Comparison of ENCODE assay signal across 16 cellular contexts in genomic region chr1:27394925-27395324, GRCh38. TPM values are rescaled to one million over a fixed set of nuclear protein-coding genes. Genes with fewer than 3 reads are reported as not detected.
DNase-seq lines count a peak whose midpoint lies in the region; ATAC-seq and TF ChIP-seq lines count a peak whose summit lies in the region.
"Had no signal": no experiment of that assay in that cellular context is flagged by ENCODE, and none has a peak within 500 bp of the region (broad histone marks: within the 10 kb centered on the region; RNA-seq: fewer than 3 reads in every experiment).

No MANE protein-coding gene starts in this region.

- POLR2A ChIA-PET in naive thymus-derived CD4-positive, alpha-beta T cell (lab: Charles Lee) = interaction anchor here (0.6 to 1.9 kb wide), 6 partner anchors 58 to 209 kb away, joined by 3 to 6 read pairs (median 4); partner anchors contain the start of gene AHDC1

- DNase-seq in AG08396 (ENCODE audit: low spot score) = peak; percentile 27
- peak; percentile 12 for DNase-seq in GM13977 (ENCODE audit: low spot score)
- no peak for DNase-seq in naive thymus-derived CD4-positive, alpha-beta T cell
- no peak for DNase-seq in suprapubic skin (ENCODE audit: low spot score in 2 of 2)
- no peak for DNase-seq in hypothalamus (lab: John Stamatoyannopoulos, UW)
- DNase-seq in NCI-H1436 treated with DMSO at 0.1 percent for 48 hours (lab: John Stamatoyannopoulos, UW) = no peak
- DNase-seq in adrenal gland = no peak

- no peak overlapping the region for H3K4me3 ChIP-seq in naive thymus-derived CD4-positive, alpha-beta T cell (ENCODE audit: low read length)
- no peak overlapping the region for H3K4me3 ChIP-seq in suprapubic skin
- no peak overlapping the region for H3K4me3 ChIP-seq in adrenal gland
- H3K4me3 ChIP-seq: HAP-1, prostate gland, vagina had no signal

- H3K27me3 ChIP-seq in naive thymus-derived CD4-positive, alpha-beta T cell (ENCODE audit: control insufficient read depth in 2 of 2, insufficient read depth in 2 of 2, low read length in 2 of 2) = no peaks in the 10 kb centered on the region
- H3K27me3 ChIP-seq in suprapubic skin (no peaks in the 10 kb centered on the region), adrenal gland (no peaks in the 10 kb centered on the region)
- H3K27me3 ChIP-seq: vagina had no signal

- intact Hi-C loops in naive thymus-derived CD4-positive, alpha-beta T cell (cut with micrococcal nuclease) = loop anchor here (1.0 to 10.0 kb wide), 9 partner anchors 38 to 350 kb away; no protein-coding TSS in a partner anchor
- intact Hi-C loops in adrenal gland (cut with DNase I) = loop anchor here (2.0 to 10.0 kb wide), 5 partner anchors 38 to 270 kb away; partner anchors contain the start of gene AHDC1 (in 1 of the 2)

- in situ Hi-C loops in GM13977 (cut with MboI; ENCODE audit: low pct_unique_long_range_greater_than_20kb, low sequenced_read_pairs, unreplicated experiment) = loop anchor here (5.0 kb wide), 2 partner anchors 93 to 212 kb away; no protein-coding TSS in a partner anchor

- H3K9me3 Mint-ChIP-seq in activated T-helper 17 cell treated with anti-CD3 and anti-CD28 coated beads, Interleukin-2, amount 50 U/mL, for 72 hours = no peaks in the 10 kb centered on the region
- no peaks in the 10 kb centered on the region for H3K9me3 Mint-ChIP-seq in naive thymus-derived CD4-positive, alpha-beta T cell
- H3K9me3 Mint-ChIP-seq: activated naive CD4-positive, alpha-beta T cell treated with anti-CD3 and anti-CD28 coated beads, Interleukin-2, amount 50 U/mL, for 72 hours had no signal

- TF ChIP-seq CTCF in GM13977 (IDR thresholded peaks at IDR 0.05; ENCODE audit: extremely low read depth, insufficient read depth, missing control alignments) (no peak), suprapubic skin (IDR thresholded peaks at IDR 0.05) (no peak), adrenal gland (IDR thresholded peaks at IDR 0.05) (no peak)

- TF ChIP-seq POLR2A in suprapubic skin (IDR thresholded peaks at IDR 0.05) = no peak
- no peak for TF ChIP-seq POLR2A in adrenal gland (IDR thresholded peaks at IDR 0.05)

- CTCF ChIA-PET in naive thymus-derived CD4-positive, alpha-beta T cell (lab: Charles Lee) = interaction anchor here (0.6 to 7.8 kb wide), 20 partner anchors 8 to 465 kb away, joined by 3 to 184 read pairs (median 3); no protein-coding TSS in a partner anchor

- no peak overlapping the region for H3K27ac ChIP-seq in naive thymus-derived CD4-positive, alpha-beta T cell (ENCODE audit: low read depth, low read length)
- H3K27ac ChIP-seq in suprapubic skin (no peak overlapping the region), adrenal gland (no peak overlapping the region)
- H3K27ac ChIP-seq: prostate gland, vagina had no signal

- H3K27ac Mint-ChIP-seq in activated T-helper 17 cell treated with anti-CD3 and anti-CD28 coated beads, Interleukin-2, amount 50 U/mL, for 72 hours = no peak overlapping the region
- H3K27ac Mint-ChIP-seq in naive thymus-derived CD4-positive, alpha-beta T cell = peak overlapping the region in 8 of 9 donors; percentile 0 to 86 (median 78)

- peaks cover 9% of the 10 kb centered on the region for H3K4me1 Mint-ChIP-seq in activated T-helper 17 cell treated with anti-CD3 and anti-CD28 coated beads, Interleukin-2, amount 50 U/mL, for 72 hours
- H3K4me1 Mint-ChIP-seq in naive thymus-derived CD4-positive, alpha-beta T cell = peaks cover 11 to 32% (median 18%) of the 10 kb centered on the region in 7 donors

- WGBS in suprapubic skin = 92% methylated on average over 1 of the region's 1 CpG
- WGBS in adrenal gland, 4 donors = 81 to 87% (median 83%) methylated on average over 1 of the region's 1 CpG

- peaks cover 9 to 18% of the 10 kb centered on the region in 2 donors for H3K4me1 ChIP-seq in naive thymus-derived CD4-positive, alpha-beta T cell (ENCODE audit: control insufficient read depth in 2 of 2, insufficient read depth in 2 of 2, low read length in 2 of 2)
- peaks cover 53% of the 10 kb centered on the region for H3K4me1 ChIP-seq in suprapubic skin
- H3K4me1 ChIP-seq in adrenal gland (replicated peaks in 1 of 2) = peaks cover 11 to 16% of the 10 kb centered on the region in 2 donors

- H3K4me3 Mint-ChIP-seq in activated T-helper 17 cell treated with anti-CD3 and anti-CD28 coated beads, Interleukin-2, amount 50 U/mL, for 72 hours = peak overlapping the region; percentile 3
- peak overlapping the region in 7 of 10 donors; percentile 9 to 61 (median 37) for H3K4me3 Mint-ChIP-seq in naive thymus-derived CD4-positive, alpha-beta T cell

- H3K27me3 Mint-ChIP-seq in activated T-helper 17 cell treated with anti-CD3 and anti-CD28 coated beads, Interleukin-2, amount 50 U/mL, for 72 hours = no peaks in the 10 kb centered on the region
- peaks cover 0 to 8% (median 0%) of the 10 kb centered on the region in 5 donors for H3K27me3 Mint-ChIP-seq in naive thymus-derived CD4-positive, alpha-beta T cell

- no peaks in the 10 kb centered on the region for H3K36me3 ChIP-seq in naive thymus-derived CD4-positive, alpha-beta T cell (ENCODE audit: control insufficient read depth in 2 of 3, insufficient read depth in 3 of 3, low read length in 3 of 3)
- H3K36me3 ChIP-seq in suprapubic skin (no peaks in the 10 kb centered on the region), adrenal gland (replicated peaks in 1 of 2) (no peaks in the 10 kb centered on the region)
- H3K36me3 ChIP-seq: HAP-1, prostate gland, vagina had no signal

- no peak for ATAC-seq in activated T-helper 17 cell treated with anti-CD3 and anti-CD28 coated beads, Interleukin-2, amount 50 U/mL, for 72 hours (replicated peaks)
- no peak for ATAC-seq in naive thymus-derived CD4-positive, alpha-beta T cell

- H3K9me3 ChIP-seq in naive thymus-derived CD4-positive, alpha-beta T cell (ENCODE audit: control insufficient read depth in 2 of 3, low read length in 3 of 3) = no peaks in the 10 kb centered on the region
- H3K9me3 ChIP-seq in suprapubic skin (no peaks in the 10 kb centered on the region), adrenal gland (replicated peaks in 1 of 3) (no peaks in the 10 kb centered on the region)
- H3K9me3 ChIP-seq: HAP-1, prostate gland, vagina had no signal

- no peak for TF ChIP-seq EP300 in suprapubic skin (IDR thresholded peaks at IDR 0.05)

- H3K36me3 Mint-ChIP-seq in activated T-helper 17 cell treated with anti-CD3 and anti-CD28 coated beads, Interleukin-2, amount 50 U/mL, for 72 hours (ENCODE audit: low read depth) = no peaks in the 10 kb centered on the region
- no peaks in the 10 kb centered on the region for H3K36me3 Mint-ChIP-seq in naive thymus-derived CD4-positive, alpha-beta T cell
- H3K36me3 Mint-ChIP-seq: activated naive CD4-positive, alpha-beta T cell treated with anti-CD3 and anti-CD28 coated beads, Interleukin-2, amount 50 U/mL, for 72 hours had no signal

RNA-seq across cellular contexts. Expression of gene GPR3, which starts 2.5 kb away (rescaled TPM):
- under 1 TPM; 0.26 to 0.42 TPM for total RNA-seq in activated T-helper 17 cell treated with anti-CD3 and anti-CD28 coated beads, Interleukin-2, amount 50 U/mL, for 72 hours
- under 1 TPM in 3 of 5 experiments, not detected in 2; 0.24 to 0.93 (median 0.45) TPM for total RNA-seq in naive thymus-derived CD4-positive, alpha-beta T cell
- polyA plus RNA-seq in naive thymus-derived CD4-positive, alpha-beta T cell = under 1 TPM; 0.09 to 0.13 TPM
- total RNA-seq in suprapubic skin = under 1 TPM in 2 of 4 donors, not detected in 2; 0.36 to 0.81 TPM
- total RNA-seq in adrenal gland = 1 to 10 TPM in 2 of 8 donors, under 1 TPM in 1, not detected in 5; 0.19 to 2.0 (median 1.1) TPM
- 1 to 10 TPM in 1 of 3 donors, under 1 TPM in 2; 0.40 to 1.0 (median 0.64) TPM for polyA plus RNA-seq in adrenal gland
- total RNA-seq: left lobe of liver had no signal

RNA-seq across cellular contexts. Expression of gene CD164L2, which starts 11.8 kb away (rescaled TPM):
- not detected for total RNA-seq in activated T-helper 17 cell treated with anti-CD3 and anti-CD28 coated beads, Interleukin-2, amount 50 U/mL, for 72 hours
- total RNA-seq in naive thymus-derived CD4-positive, alpha-beta T cell = under 1 TPM in 1 of 5 experiments, not detected in 4; 0.24 TPM
- not detected for polyA plus RNA-seq in naive thymus-derived CD4-positive, alpha-beta T cell
- total RNA-seq in suprapubic skin = 10 to 100 TPM in 2 of 4 donors, 1 to 10 TPM in 2; 5.9 to 14.3 (median 10.3) TPM
- 1 to 10 TPM in 1 of 8 donors, under 1 TPM in 2, not detected in 5; 0.18 to 2.6 (median 0.65) TPM for total RNA-seq in adrenal gland
- under 1 TPM in 2 of 3 donors, not detected in 1; 0.13 to 0.16 TPM for polyA plus RNA-seq in adrenal gland
- total RNA-seq: activated naive CD4-positive, alpha-beta T cell treated with anti-CD3 and anti-CD28 coated beads, Interleukin-2, amount 50 U/mL, for 72 hours; cardiac septum; left lobe of liver; OCI-LY7; SK-MEL-5 had no signal

RNA-seq across cellular contexts. Expression of gene FCN3, which starts 20.3 kb away (rescaled TPM):
- not detected for total RNA-seq in activated T-helper 17 cell treated with anti-CD3 and anti-CD28 coated beads, Interleukin-2, amount 50 U/mL, for 72 hours
- not detected for total RNA-seq in naive thymus-derived CD4-positive, alpha-beta T cell
- polyA plus RNA-seq in naive thymus-derived CD4-positive, alpha-beta T cell = not detected
- total RNA-seq in suprapubic skin = 1 to 10 TPM; 2.3 to 7.1 (median 3.7) TPM
- 10 to 100 TPM; 14.8 to 83.3 (median 44.8) TPM for total RNA-seq in adrenal gland
- 10 to 100 TPM; 17.0 to 72.8 (median 23.2) TPM for polyA plus RNA-seq in adrenal gland
- total RNA-seq: activated naive CD4-positive, alpha-beta T cell treated with anti-CD3 and anti-CD28 coated beads, Interleukin-2, amount 50 U/mL, for 72 hours; OCI-LY7; SK-MEL-5 had no signal

RNA-seq across cellular contexts. Expression of gene MAP3K6, which starts 28.2 kb away (rescaled TPM):
- total RNA-seq in activated T-helper 17 cell treated with anti-CD3 and anti-CD28 coated beads, Interleukin-2, amount 50 U/mL, for 72 hours = 10 to 100 TPM in 1 of 2 donors, 1 to 10 TPM in 1; 7.3 to 15.2 TPM
- 10 to 100 TPM; 13.0 to 17.0 (median 15.2) TPM for total RNA-seq in naive thymus-derived CD4-positive, alpha-beta T cell
- polyA plus RNA-seq in naive thymus-derived CD4-positive, alpha-beta T cell = 1 to 10 TPM; 5.9 to 6.6 TPM
- total RNA-seq in suprapubic skin (100 to 1,000 TPM in 3 of 4 donors, 10 to 100 TPM in 1; 85.4 to 147 (median 137) TPM), adrenal gland (10 to 100 TPM; 10.5 to 48.2 (median 26.6) TPM)
- polyA plus RNA-seq in adrenal gland = 100 to 1,000 TPM in 1 of 3 donors, 10 to 100 TPM in 2; 14.2 to 136 (median 83.9) TPM

RNA-seq across cellular contexts. Expression of gene SYTL1, which starts 53.1 kb away (rescaled TPM):
- total RNA-seq in activated T-helper 17 cell treated with anti-CD3 and anti-CD28 coated beads, Interleukin-2, amount 50 U/mL, for 72 hours = 10 to 100 TPM; 26.0 to 43.4 TPM
- total RNA-seq in naive thymus-derived CD4-positive, alpha-beta T cell = 100 to 1,000 TPM; 107 to 172 (median 136) TPM
- 100 to 1,000 TPM in 1 of 2 donors, 10 to 100 TPM in 1; 93.0 to 105 TPM for polyA plus RNA-seq in naive thymus-derived CD4-positive, alpha-beta T cell
- 100 to 1,000 TPM; 142 to 176 (median 168) TPM for total RNA-seq in suprapubic skin
- 1 to 10 TPM in 3 of 8 donors, under 1 TPM in 4, not detected in 1; 0.43 to 2.0 (median 0.99) TPM for total RNA-seq in adrenal gland
- polyA plus RNA-seq in adrenal gland = 10 to 100 TPM in 1 of 3 donors, 1 to 10 TPM in 1, not detected in 1; 3.0 to 10.9 TPM
- total RNA-seq: SK-MEL-5 had no signal

Comparison
In these comparisons a context has a peak if more than half of its experiments do, and no peak if none do; other contexts are left out.
1. DNase-seq: peak in AG08396 (single experiment) and GM13977 (single experiment); none in naive thymus-derived CD4-positive, alpha-beta T cell (0 of 9), suprapubic skin (0 of 2), hypothalamus (0 of 51), NCI-H1436 treated with DMSO at 0.1 percent for 48 hours (single experiment) and adrenal gland (0 of 7).